9 cellular contexts compared by ENCODE assay signal in genomic region chr18:7000484-7001096, GRCh38.
DNase-seq lines count a peak whose midpoint lies in the region; ATAC-seq, FAIRE-seq and TF ChIP-seq lines count a peak whose summit lies in the region.
"Had no signal": no experiment of that assay in that cellular context is flagged by ENCODE, and none has a peak within 500 bp of the region (broad histone marks: within the 10 kb centered on the region; RNA-seq: fewer than 3 reads in every experiment).

No MANE protein-coding gene starts in this region.

- H3K27ac ChIP-seq in A549 (no peak overlapping the region), SU-DHL-6 (ENCODE audit: low read depth, low read length) (no peak overlapping the region)

- no peak overlapping the region for H3K4me3 Mint-ChIP-seq in activated T-cell treated with anti-CD3 and anti-CD28 coated beads, Interleukin-2, amount 50 U/mL, for 24 hours

- no peaks in the 10 kb centered on the region for H3K4me1 ChIP-seq in A549

- H3K4me3 ChIP-seq in A549 (no peak overlapping the region), HFF-Myc (replicated peaks; ENCODE audit: low read depth, low read length) (no peak overlapping the region), SU-DHL-6 (ENCODE audit: insufficient read depth, low read length, poor library complexity, severe bottlenecking) (no peak overlapping the region)

- FAIRE-seq in A549 (lab: Jason Lieb, UNC), result no peak
- FAIRE-seq: frontal cortex had no signal

- H3K36me3 ChIP-seq in SU-DHL-6 (ENCODE audit: low read length), result no peaks in the 10 kb centered on the region

- ATAC-seq in A549, result peak; percentile 54; a peak in 1 of 6 replicates

- TF ChIP-seq CTCF in A549 (IDR thresholded peaks at IDR 0.05) (peak; percentile 29; the same call in 2 of the 3 replicates), HFF-Myc (IDR thresholded peaks at IDR 0.05; ENCODE audit: low read depth, low read length, missing control alignments) (peak; percentile 43), SU-DHL-6 (IDR thresholded peaks at IDR 0.05; ENCODE audit: insufficient read depth, low read length, poor library complexity, severe bottlenecking) (peak; percentile 17)

- 9% methylated on average over 9 of the region's 9 CpGs for WGBS in A549 (ENCODE audit: missing lambda C conversion rate)

- no peaks in the 10 kb centered on the region for H3F3A ChIP-seq in SU-DHL-6 (ENCODE audit: insufficient read depth)

- H3K9ac ChIP-seq in SU-DHL-6 (ENCODE audit: low read length), result no peak overlapping the region

- POLR2A ChIA-PET in A549 (lab: Yijun Ruan, JAX), result no interaction called here

- TF ChIP-seq POLR2A in A549 (IDR thresholded peaks at IDR 0.05; ENCODE audit: low read length) (no peak), erythroblast (IDR thresholded peaks at IDR 0.05; ENCODE audit: low read length) (no peak)

- H3K27ac Mint-ChIP-seq in activated T-cell treated with anti-CD3 and anti-CD28 coated beads, Interleukin-2, amount 50 U/mL, for 24 hours, result no peak overlapping the region

- peaks cover 2% of the 10 kb centered on the region for H3K9me3 Mint-ChIP-seq in activated T-cell treated with anti-CD3 and anti-CD28 coated beads, Interleukin-2, amount 50 U/mL, for 24 hours

- TF ChIP-seq RAD21 in A549 (conservative IDR thresholded peaks at IDR 0.05 in 1 of 2, IDR thresholded peaks at IDR 0.05 in 1 of 2), result peak in 1 of 2 experiments; percentile 43; a peak in 3 of 5 replicates

- H3K4me2 ChIP-seq in A549, result no peak overlapping the region
- no peak overlapping the region for H3K4me2 ChIP-seq in SU-DHL-6 (ENCODE audit: low read depth, low read length, poor library complexity, severe bottlenecking)

- H3K4me1 Mint-ChIP-seq in activated T-cell treated with anti-CD3 and anti-CD28 coated beads, Interleukin-2, amount 50 U/mL, for 24 hours (ENCODE audit: low read depth), result no peaks in the 10 kb centered on the region

- no peak overlapping the region for H2AFZ ChIP-seq in SU-DHL-6 (ENCODE audit: low read depth, low read length, severe bottlenecking)

- no peak for TF ChIP-seq EP300 in A549 (IDR thresholded peaks at IDR 0.05)

- H3K27me3 ChIP-seq in SU-DHL-6 (ENCODE audit: low read length), result no peaks in the 10 kb centered on the region

- H3K27me3 Mint-ChIP-seq in activated T-cell treated with anti-CD3 and anti-CD28 coated beads, Interleukin-2, amount 50 U/mL, for 24 hours, result no peaks in the 10 kb centered on the region

- CTCF ChIA-PET in A549 (lab: Yijun Ruan, JAX), result interaction anchor here (2.0 kb wide), 1 partner anchor 80 kb away, joined by 10 read pairs; no protein-coding TSS in a partner anchor

- DNase-seq in A549 (ENCODE audit: low read depth in 1 of 2, low spot score in 1 of 2), result no peak
- DNase-seq in HFF-Myc (ENCODE audit: extremely low read depth, low read depth), result no peak
- DNase-seq in iPS-NIHi7 (ENCODE audit: extremely low spot score), result peak; percentile 36
- no peak for DNase-seq in NOMO-1 treated with dmso at 0.1 percent for 144 hours (lab: John Stamatoyannopoulos, UW; ENCODE audit: unreplicated experiment)
- DNase-seq in activated T-cell treated with anti-CD3 and anti-CD28 coated beads, Interleukin-2, amount 50 U/mL, for 24 hours, result no peak
- no peak for DNase-seq in erythroblast (lab: John Stamatoyannopoulos, UW)
- DNase-seq in midbrain (lab: John Stamatoyannopoulos, UW), result no peak

- no peaks in the 10 kb centered on the region for H3K36me3 Mint-ChIP-seq in activated T-cell treated with anti-CD3 and anti-CD28 coated beads, Interleukin-2, amount 50 U/mL, for 24 hours (ENCODE audit: low read depth)

- H4K20me1 ChIP-seq in SU-DHL-6 (ENCODE audit: low read depth, low read length), result no peaks in the 10 kb centered on the region

- no peaks in the 10 kb centered on the region for H3K9me3 ChIP-seq in A549
- no peaks in the 10 kb centered on the region for H3K9me3 ChIP-seq in SU-DHL-6 (ENCODE audit: insufficient read depth, low read length)

- H3K79me2 ChIP-seq in SU-DHL-6 (ENCODE audit: insufficient read depth, low read length), result no peaks in the 10 kb centered on the region

- no peaks in the 10 kb centered on the region for H3K9me2 ChIP-seq in SU-DHL-6 (replicated peaks; ENCODE audit: insufficient read depth, low read length)

TF ChIP-seq in A549, 52 proteins besides CTCF, POLR2A, EP300 and RAD21:
- TF ChIP-seq SMC3 (IDR thresholded peaks at IDR 0.05), result no peak
- TF ChIP-seq RFX5 (IDR thresholded peaks at IDR 0.05), result no peak
- no peak for TF ChIP-seq TP53 (CRISPR knock-in tag; IDR thresholded peaks at IDR 0.05)
- TF ChIP-seq ATOH8 (CRISPR knock-in tag; IDR thresholded peaks at IDR 0.05; ENCODE audit: low read depth), result no peak
- no peak for TF ChIP-seq NPAS2 (CRISPR knock-in tag; IDR thresholded peaks at IDR 0.05; ENCODE audit: borderline replicate concordance)
